In genomic region chr2:69499966-69500365, GRCh38 we compare ENCODE assay signal across 20 cellular contexts.
A peak's percentile ranks its signal among the peaks of the same experiment; 100 is the strongest.
DNase-seq lines count a peak whose midpoint lies in the region; ATAC-seq and TF ChIP-seq lines count a peak whose summit lies in the region.
"Had no signal": no experiment of that assay in that cellular context is flagged by ENCODE, and none has a peak within 500 bp of the region (broad histone marks: within the 10 kb centered on the region; RNA-seq: fewer than 3 reads in every experiment).

No MANE protein-coding gene starts in this region.

- H3K4me1 Mint-ChIP-seq in stimulated activated naive CD8-positive, alpha-beta T cell treated with anti-CD3 and anti-CD28 coated beads, Interleukin-15, Interleukin-2, amounts not matched to agents 100 ng/mL and 50 ng/mL, for 24 hours (ENCODE audit: low read depth), result peaks cover 34% of the 10 kb centered on the region
- H3K4me1 Mint-ChIP-seq in central memory CD8-positive, alpha-beta T cell, result peaks cover 19% of the 10 kb centered on the region

- H3K9me3 Mint-ChIP-seq in stimulated activated naive CD8-positive, alpha-beta T cell treated with anti-CD3 and anti-CD28 coated beads, Interleukin-15, Interleukin-2, amounts not matched to agents 100 ng/mL and 50 ng/mL, for 24 hours, result no peaks in the 10 kb centered on the region
- H3K9me3 Mint-ChIP-seq in central memory CD8-positive, alpha-beta T cell, result no peaks in the 10 kb centered on the region
- H3K9me3 Mint-ChIP-seq: dendritic cell treated with granulocyte-macrophage colony-stimulating factor and Interleukin-4, amounts not matched to agents 40 ng/mL and 50 ng/mL, for 4 days; GM23338 had no signal

- DNase-seq in stimulated activated naive CD8-positive, alpha-beta T cell treated with anti-CD3 and anti-CD28 coated beads, Interleukin-15, Interleukin-2, amounts not matched to agents 100 U/mL and 50 U/mL, for 24 hours, result no peak
- peak; percentile 32 for DNase-seq in NCI-H69 (lab: John Stamatoyannopoulos, UW)
- DNase-seq in central memory CD8-positive, alpha-beta T cell (ENCODE audit: low spot score in 2 of 2), result no peak
- no peak for DNase-seq in foreskin melanocyte
- DNase-seq in RWPE1 (ENCODE audit: low spot score), result no peak
- DNase-seq: activated gamma-delta T cell treated with Interleukin-2 at 50 U/mL for 16 hours; AML-193; DMS 273 treated with DMSO at 0.1 percent for 48 hours; NCI-H2107; NCI-H526; stimulated activated CD4-positive, alpha-beta T cell treated with anti-CD3 and anti-CD28 coated beads, Interleukin-4, amount 100 ng/mL, for 1 hour had no signal

- no peak overlapping the region for H3K27ac ChIP-seq in RWPE1
- H3K27ac ChIP-seq: epithelial cell of prostate, gastroesophageal sphincter, parathyroid adenoma, SK-N-MC, suprapubic skin had no signal

- H3K36me3 Mint-ChIP-seq in stimulated activated naive CD8-positive, alpha-beta T cell treated with anti-CD3 and anti-CD28 coated beads, Interleukin-15, Interleukin-2, amounts not matched to agents 100 ng/mL and 50 ng/mL, for 24 hours (ENCODE audit: low read depth), result peaks cover 19% of the 10 kb centered on the region
- H3K36me3 Mint-ChIP-seq in central memory CD8-positive, alpha-beta T cell (ENCODE audit: insufficient read depth), result peaks cover 44% of the 10 kb centered on the region

- no peaks in the 10 kb centered on the region for H3K27me3 Mint-ChIP-seq in stimulated activated naive CD8-positive, alpha-beta T cell treated with anti-CD3 and anti-CD28 coated beads, Interleukin-15, Interleukin-2, amounts not matched to agents 100 ng/mL and 50 ng/mL, for 24 hours
- H3K27me3 Mint-ChIP-seq in central memory CD8-positive, alpha-beta T cell, result no peaks in the 10 kb centered on the region
- H3K27me3 Mint-ChIP-seq: dendritic cell treated with granulocyte-macrophage colony-stimulating factor and Interleukin-4, amounts not matched to agents 40 ng/mL and 50 ng/mL, for 4 days had no signal

- CTCF ChIA-PET in RWPE1 (lab: Yijun Ruan, JAX), result interaction anchor here (0.9 kb wide), 1 partner anchor 26 kb away, joined by 3 read pairs; no protein-coding TSS in a partner anchor

- POLR2A ChIA-PET in RWPE1 (lab: Yijun Ruan, JAX; ENCODE audit: low non-redundant PET), result no interaction called here

- peak overlapping the region; percentile 22 for H3K4me3 Mint-ChIP-seq in stimulated activated naive CD8-positive, alpha-beta T cell treated with anti-CD3 and anti-CD28 coated beads, Interleukin-15, Interleukin-2, amounts not matched to agents 100 ng/mL and 50 ng/mL, for 24 hours
- no peak overlapping the region for H3K4me3 Mint-ChIP-seq in central memory CD8-positive, alpha-beta T cell
- H3K4me3 Mint-ChIP-seq: dendritic cell treated with granulocyte-macrophage colony-stimulating factor and Interleukin-4, amounts not matched to agents 40 ng/mL and 50 ng/mL, for 4 days; GM23338 had no signal

- H3K27ac Mint-ChIP-seq in stimulated activated naive CD8-positive, alpha-beta T cell treated with anti-CD3 and anti-CD28 coated beads, Interleukin-15, Interleukin-2, amounts not matched to agents 100 ng/mL and 50 ng/mL, for 24 hours, result peak overlapping the region; percentile 62
- H3K27ac Mint-ChIP-seq in central memory CD8-positive, alpha-beta T cell (ENCODE audit: low read depth), result peak overlapping the region; percentile 76

- TF ChIP-seq CTCF in RWPE1 (conservative IDR thresholded peaks at IDR 0.05; ENCODE audit: low read depth), result no peak

- no peak for ATAC-seq in stimulated activated naive CD8-positive, alpha-beta T cell treated with anti-CD3 and anti-CD28 coated beads, Interleukin-15, Interleukin-2, amounts not matched to agents 100 U/mL and 50 U/mL, for 24 hours
- ATAC-seq in central memory CD8-positive, alpha-beta T cell (replicated peaks; ENCODE audit: extremely low read depth, poor library complexity, severe bottlenecking), result no peak
- ATAC-seq in GM19351 (IDR thresholded peaks at IDR 0.05; ENCODE audit: unreplicated experiment), result no peak
- ATAC-seq: gastroesophageal sphincter, GM23338 had no signal
